In the genomic region with DNA sequence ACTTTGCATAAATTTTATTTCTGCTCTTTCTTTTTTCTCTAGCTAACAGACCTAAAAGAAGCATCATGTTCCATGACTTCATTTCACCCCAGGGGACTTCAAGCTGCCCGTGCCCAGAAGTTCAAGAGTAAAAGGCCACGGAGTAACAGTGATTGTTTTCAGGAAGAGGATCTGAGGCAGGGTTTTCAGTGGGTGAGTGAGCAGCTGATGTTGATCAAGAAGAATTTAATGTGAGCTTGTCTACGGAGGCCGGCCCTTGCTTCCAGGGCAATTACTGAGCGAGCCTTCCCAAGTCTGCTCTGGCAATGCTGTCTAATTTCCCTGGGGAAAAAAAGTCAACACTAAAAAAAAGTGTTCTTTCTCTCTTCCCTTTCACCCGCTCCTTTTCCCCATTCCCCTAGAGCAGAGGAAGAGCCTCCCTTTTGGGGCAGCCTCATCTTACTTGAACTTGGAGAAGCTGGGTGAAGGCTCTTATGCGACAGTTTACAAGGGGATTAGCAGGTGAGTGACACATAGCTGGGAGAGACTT, we compare ENCODE assay signal across 1 cellular context.
TF ChIP-seq lines count a peak whose summit lies in the region.

No MANE protein-coding gene starts in this region.

TF ChIP-seq in GM23338, 12 proteins besides CTCF, POLR2A, EP300 and RAD21 (continued from another document):
- TF ChIP-seq CREB1 (CRISPR knock-in tag; IDR thresholded peaks at IDR 0.05; ENCODE audit: low read depth) (no peak), JUNB (IDR thresholded peaks at IDR 0.05; ENCODE audit: unreplicated experiment) (no peak), EZH2phosphoT487 (IDR thresholded peaks at IDR 0.05; ENCODE audit: unreplicated experiment) (no peak), NANOG (IDR thresholded peaks at IDR 0.05; ENCODE audit: borderline replicate concordance) (no peak), ZNF331 (CRISPR knock-in tag; IDR thresholded peaks at IDR 0.05; ENCODE audit: low read depth) (no peak), ETS1 (IDR thresholded peaks at IDR 0.05) (no peak), ZNF114 (CRISPR knock-in tag; IDR thresholded peaks at IDR 0.05) (no peak), POLR2AphosphoS5 (IDR thresholded peaks at IDR 0.05; ENCODE audit: low read depth) (no peak)
- TF ChIP-seq, protein P1, sequence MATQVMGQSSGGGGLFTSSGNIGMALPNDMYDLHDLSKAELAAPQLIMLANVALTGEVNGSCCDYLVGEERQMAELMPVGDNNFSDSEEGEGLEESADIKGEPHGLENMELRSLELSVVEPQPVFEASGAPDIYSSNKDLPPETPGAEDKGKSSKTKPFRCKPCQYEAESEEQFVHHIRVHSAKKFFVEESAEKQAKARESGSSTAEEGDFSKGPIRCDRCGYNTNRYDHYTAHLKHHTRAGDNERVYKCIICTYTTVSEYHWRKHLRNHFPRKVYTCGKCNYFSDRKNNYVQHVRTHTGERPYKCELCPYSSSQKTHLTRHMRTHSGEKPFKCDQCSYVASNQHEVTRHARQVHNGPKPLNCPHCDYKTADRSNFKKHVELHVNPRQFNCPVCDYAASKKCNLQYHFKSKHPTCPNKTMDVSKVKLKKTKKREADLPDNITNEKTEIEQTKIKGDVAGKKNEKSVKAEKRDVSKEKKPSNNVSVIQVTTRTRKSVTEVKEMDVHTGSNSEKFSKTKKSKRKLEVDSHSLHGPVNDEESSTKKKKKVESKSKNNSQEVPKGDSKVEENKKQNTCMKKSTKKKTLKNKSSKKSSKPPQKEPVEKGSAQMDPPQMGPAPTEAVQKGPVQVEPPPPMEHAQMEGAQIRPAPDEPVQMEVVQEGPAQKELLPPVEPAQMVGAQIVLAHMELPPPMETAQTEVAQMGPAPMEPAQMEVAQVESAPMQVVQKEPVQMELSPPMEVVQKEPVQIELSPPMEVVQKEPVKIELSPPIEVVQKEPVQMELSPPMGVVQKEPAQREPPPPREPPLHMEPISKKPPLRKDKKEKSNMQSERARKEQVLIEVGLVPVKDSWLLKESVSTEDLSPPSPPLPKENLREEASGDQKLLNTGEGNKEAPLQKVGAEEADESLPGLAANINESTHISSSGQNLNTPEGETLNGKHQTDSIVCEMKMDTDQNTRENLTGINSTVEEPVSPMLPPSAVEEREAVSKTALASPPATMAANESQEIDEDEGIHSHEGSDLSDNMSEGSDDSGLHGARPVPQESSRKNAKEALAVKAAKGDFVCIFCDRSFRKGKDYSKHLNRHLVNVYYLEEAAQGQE (IDR thresholded peaks at IDR 0.05; ENCODE audit: unreplicated experiment): no peak
